ENCODE assay signal across 9 cellular contexts in the genomic region with DNA sequence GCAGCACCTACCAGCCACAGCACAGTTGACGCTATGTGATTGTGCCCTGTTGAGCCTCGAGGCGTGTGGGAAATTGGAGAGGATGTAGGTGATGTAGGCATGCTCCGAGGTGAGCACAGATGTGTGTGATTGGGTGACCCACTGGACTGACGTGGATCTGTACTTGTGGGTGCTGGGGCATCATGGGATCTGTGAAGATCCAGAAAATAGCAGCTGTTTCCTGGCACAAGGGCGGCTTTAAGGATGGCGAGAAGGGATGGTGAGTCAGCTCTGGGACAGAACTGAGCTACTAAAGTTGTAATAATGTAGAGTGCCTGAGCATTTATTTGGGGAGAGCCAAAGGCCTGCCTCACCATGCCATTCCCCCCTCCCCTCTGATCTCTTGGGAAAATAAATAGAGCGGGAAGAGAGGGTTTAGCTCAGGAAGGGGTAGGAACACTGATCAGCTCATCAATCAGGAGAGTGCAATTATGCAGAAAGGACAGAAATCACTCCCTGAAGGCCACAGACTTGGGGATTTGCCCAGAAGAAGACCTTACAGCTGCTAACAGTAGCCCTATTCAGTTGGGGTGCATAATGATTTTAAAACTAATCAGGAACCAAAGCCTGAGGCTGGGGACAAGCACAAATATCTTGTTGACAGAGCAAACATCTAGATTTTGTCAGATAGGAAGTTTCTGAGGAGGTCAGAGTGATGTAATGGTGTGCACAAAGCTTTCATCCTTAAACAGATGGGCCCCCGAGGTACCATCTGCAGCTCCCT. TPM values are rescaled to one million over a fixed set of nuclear protein-coding genes. Genes with fewer than 3 reads are reported as not detected.
DNase-seq lines count a peak whose midpoint lies in the region; ATAC-seq and TF ChIP-seq lines count a peak whose summit lies in the region.
"Had no signal": no experiment of that assay in that cellular context is flagged by ENCODE, and none has a peak within 500 bp of the region (broad histone marks: within the 10 kb centered on the region; RNA-seq: fewer than 3 reads in every experiment).

No MANE protein-coding gene starts in this region.

- no peaks in the 10 kb centered on the region for H3K9me3 Mint-ChIP-seq in neural crest cell
- H3K9me3 Mint-ChIP-seq in stimulated activated naive CD8-positive, alpha-beta T cell treated with anti-CD3 and anti-CD28 coated beads, Interleukin-15, amount 100 ng/mL, for 72 hours: no peaks in the 10 kb centered on the region

- peaks cover 3% of the 10 kb centered on the region for H3K36me3 Mint-ChIP-seq in neural crest cell (ENCODE audit: low read depth)

- peaks cover 9% of the 10 kb centered on the region; the same call in 1 of the 2 replicates for H3K9me3 ChIP-seq in BLaER1

- H3K27me3 Mint-ChIP-seq in neural crest cell (ENCODE audit: low read depth): no peaks in the 10 kb centered on the region
- H3K27me3 Mint-ChIP-seq in stimulated activated naive CD8-positive, alpha-beta T cell treated with anti-CD3 and anti-CD28 coated beads, Interleukin-15, amount 100 ng/mL, for 72 hours: no peaks in the 10 kb centered on the region

- H3K36me3 ChIP-seq in BLaER1: no peaks in the 10 kb centered on the region

- TF ChIP-seq CTCF in dorsolateral prefrontal cortex (IDR thresholded peaks at IDR 0.05 in 54 of 56, conservative IDR thresholded peaks at IDR 0.05 in 2 of 56; ENCODE audit: low read depth in 1 of 56, partially characterized antibody in 56 of 56) (no peak), neural crest cell (conservative IDR thresholded peaks at IDR 0.05) (no peak)

- intact Hi-C loops in dorsolateral prefrontal cortex (cut with DNase I): loop anchor here in 1 of 2 donors (2.0 kb wide), 1 partner anchor 28 kb away; no protein-coding TSS in a partner anchor

- no peak overlapping the region; the same call in 1 of the 2 replicates for H3K9ac ChIP-seq in BLaER1

- H3K4me3 ChIP-seq in BLaER1: peak overlapping the region; percentile 22; the same call in 1 of the 2 replicates
- H3K4me3 ChIP-seq in dorsolateral prefrontal cortex: peak overlapping the region in 36 of 59 donors; percentile 1 to 46 (median 21)

- H3K27ac Mint-ChIP-seq in neural crest cell (ENCODE audit: unreplicated experiment): peak overlapping the region; percentile 81
- H3K27ac Mint-ChIP-seq in stimulated activated naive CD8-positive, alpha-beta T cell treated with anti-CD3 and anti-CD28 coated beads, Interleukin-15, amount 100 ng/mL, for 72 hours: peak overlapping the region in 1 of 2 donors; percentile 48

- no peak for ATAC-seq in HG03175 (IDR thresholded peaks at IDR 0.05; ENCODE audit: unreplicated experiment)
- no peak for ATAC-seq in stimulated activated naive CD8-positive, alpha-beta T cell treated with anti-CD3 and anti-CD28 coated beads, Interleukin-15, amount 100 ng/mL, for 72 hours

- no peaks in the 10 kb centered on the region for H4K20me1 ChIP-seq in BLaER1

- DNase-seq in NCI-H446 (lab: John Stamatoyannopoulos, UW) (peak; percentile 75 to 80), dorsolateral prefrontal cortex (peak in 3 of 10 donors; percentile 18 to 65 (median 34)), neural crest cell (ENCODE audit: low read depth, low spot score) (no peak), T1000 (lab: John Stamatoyannopoulos, UW) (no peak), NCI-H128 (lab: John Stamatoyannopoulos, UW; ENCODE audit: unreplicated experiment) (no peak)
- DNase-seq in stimulated activated naive CD8-positive, alpha-beta T cell treated with anti-CD3 and anti-CD28 coated beads, Interleukin-15, amount 100 ng/mL, for 72 hours: no peak
- DNase-seq: T-helper 9 cell had no signal

- H3K4me3 Mint-ChIP-seq in neural crest cell: peak overlapping the region; percentile 58
- no peak overlapping the region for H3K4me3 Mint-ChIP-seq in stimulated activated naive CD8-positive, alpha-beta T cell treated with anti-CD3 and anti-CD28 coated beads, Interleukin-15, amount 100 ng/mL, for 72 hours

- peak overlapping the region; percentile 68 for H3K27ac ChIP-seq in BLaER1
- peak overlapping the region; percentile 2 to 95 (median 88) for H3K27ac ChIP-seq in dorsolateral prefrontal cortex

- H3K4me1 Mint-ChIP-seq in neural crest cell: peaks cover 8% of the 10 kb centered on the region
- no peaks in the 10 kb centered on the region for H3K4me1 Mint-ChIP-seq in stimulated activated naive CD8-positive, alpha-beta T cell treated with anti-CD3 and anti-CD28 coated beads, Interleukin-15, amount 100 ng/mL, for 72 hours

- peak overlapping the region; percentile 80 for H3K4me2 ChIP-seq in BLaER1

- peaks cover 57% of the 10 kb centered on the region for H3K4me1 ChIP-seq in BLaER1

- H3K27me3 ChIP-seq in BLaER1 (no peaks in the 10 kb centered on the region), dorsolateral prefrontal cortex (peaks cover 0 to 3% (median 0%) of the 10 kb centered on the region in 45 donors)

RNA-seq across cellular contexts. Expression of a gene that starts 30.2 kb away (rescaled TPM):
- total RNA-seq in dorsolateral prefrontal cortex (10 to 100 TPM; 11.9 to 68.3 (median 20.7) TPM), neural crest cell (13.2 and 14.1 TPM in 2 replicates)

Comparison
In these comparisons a context has a peak if more than half of its experiments do, and no peak if none do; other contexts are left out.
1. DNase-seq: peak in NCI-H446 (2 of 2); none in neural crest cell (single experiment), T1000 (single experiment), stimulated activated naive CD8-positive, alpha-beta T cell treated with anti-CD3 and anti-CD28 coated beads, Interleukin-15, amount 100 ng/mL, for 72 hours (0 of 2) and NCI-H128 (single experiment).